9 cellular contexts compared by ENCODE assay signal in genomic region chr5:148769941-148770340, GRCh38.
"Had no signal": no experiment of that assay in that cellular context is flagged by ENCODE, and none has a peak within 500 bp of the region (broad histone marks: within the 10 kb centered on the region; RNA-seq: fewer than 3 reads in every experiment).

No MANE protein-coding gene starts in this region.

- DNase-seq: GM23248, GOT3, H7, H9, HCEC 1CT, HFFc6 had no signal

- H3K4me2 ChIP-seq: GM23338 had no signal

- H3K36me3 ChIP-seq: HAP-1 had no signal

- H3K9me3 ChIP-seq: HAP-1 had no signal

- H3K4me1 ChIP-seq: HAP-1 had no signal

- H2AFZ ChIP-seq: GM23248, GM23338 had no signal

- H3K27ac Mint-ChIP-seq: GM23338, H9, HFFc6 had no signal

- H3K9me3 Mint-ChIP-seq: GM23338, H9, HFFc6 had no signal

- H3K27ac ChIP-seq: GM23248 had no signal

- H3K4me3 Mint-ChIP-seq: GM23338, H9, HFFc6 had no signal

- H3K9ac ChIP-seq: GM23248 had no signal

- H3K4me3 ChIP-seq: GM23248, GM23338, HAP-1 had no signal

- ATAC-seq: GM23338, HCT116 had no signal
